In genomic region chr3:113783980-113784379, GRCh38 we compare ENCODE assay signal across 9 cellular contexts. TPM values are rescaled to one million over a fixed set of nuclear protein-coding genes. Genes with fewer than 3 reads are reported as not detected.
DNase-seq lines count a peak whose midpoint lies in the region; TF ChIP-seq lines count a peak whose summit lies in the region.
"Had no signal": no experiment of that assay in that cellular context is flagged by ENCODE, and none has a peak within 500 bp of the region (broad histone marks: within the 10 kb centered on the region; RNA-seq: fewer than 3 reads in every experiment).

No MANE protein-coding gene starts in this region.

- no peaks in the 10 kb centered on the region for H3K9me3 Mint-ChIP-seq in IgD-negative memory B cell
- H3K9me3 Mint-ChIP-seq in osteocyte (ENCODE audit: unreplicated experiment): no peaks in the 10 kb centered on the region
- no peaks in the 10 kb centered on the region for H3K9me3 Mint-ChIP-seq in Caco-2 (ENCODE audit: unreplicated experiment)

- DNase-seq in EL (peak; percentile 18), dermis microvascular lymphatic vessel endothelial cell (ENCODE audit: low read depth in 2 of 2) (peak; percentile 47 to 84), osteocyte (ENCODE audit: extremely low spot score, unreplicated experiment) (no peak), DMS79 (lab: John Stamatoyannopoulos, UW) (no peak), Caco-2 (no peak), NCI-H524 (lab: John Stamatoyannopoulos, UW) (no peak)
- DNase-seq in effector memory CD4-positive, alpha-beta T cell: no peak
- DNase-seq: activated CD8-positive, alpha-beta memory T cell treated with anti-CD3 and anti-CD28 coated beads for 24 hours had no signal

- no peak overlapping the region for H3K4me3 ChIP-seq in effector memory CD4-positive, alpha-beta T cell (ENCODE audit: insufficient read depth, low read depth, low read length, poor library complexity, severe bottlenecking)
- no peak overlapping the region for H3K4me3 ChIP-seq in Caco-2 (ENCODE audit: low read depth, low read length)

- H3K4me1 Mint-ChIP-seq in IgD-negative memory B cell: peaks cover 11 to 12% (median 12%) of the 10 kb centered on the region in 3 donors
- peaks cover 16% of the 10 kb centered on the region for H3K4me1 Mint-ChIP-seq in osteocyte (ENCODE audit: unreplicated experiment)
- peaks cover 7% of the 10 kb centered on the region for H3K4me1 Mint-ChIP-seq in Caco-2 (ENCODE audit: low read depth, unreplicated experiment)

- H3K9me3 ChIP-seq in effector memory CD4-positive, alpha-beta T cell (ENCODE audit: control insufficient read depth, low read length): no peaks in the 10 kb centered on the region
- 0 out of 2 replicates have a peak, but pooled peaks cover 3% of the 10 kb centered on the region for H3K9me3 ChIP-seq in Caco-2

- TF ChIP-seq CTCF in osteocyte (IDR thresholded peaks at IDR 0.05): no peak
- TF ChIP-seq CTCF in Caco-2 (IDR thresholded peaks at IDR 0.05; ENCODE audit: insufficient read depth in 1 of 2, low read depth in 1 of 2, low read length in 1 of 2, severe bottlenecking in 1 of 2, unreplicated experiment in 1 of 2): no peak

- CTCF ChIA-PET in Caco-2 (lab: Charles Lee): no interaction called here

- peaks cover 21% of the 10 kb centered on the region for H3K36me3 ChIP-seq in effector memory CD4-positive, alpha-beta T cell (ENCODE audit: control insufficient read depth, insufficient read depth, low read length)
- no peaks in the 10 kb centered on the region; the same call in none of the 2 replicates for H3K36me3 ChIP-seq in Caco-2 (ENCODE audit: control insufficient read depth, insufficient read depth, low read length)

- no peaks in the 10 kb centered on the region for H3K4me1 ChIP-seq in effector memory CD4-positive, alpha-beta T cell (ENCODE audit: control insufficient read depth, insufficient read depth, low read length, poor library complexity, severe bottlenecking)
- H3K4me1 ChIP-seq in Caco-2: peaks cover 8% of the 10 kb centered on the region; the same call in 1 of the 2 replicates

- intact Hi-C loops in Caco-2 (cut with micrococcal nuclease; ENCODE audit: unreplicated experiment): no loop called here

- H3K27ac ChIP-seq in effector memory CD4-positive, alpha-beta T cell (ENCODE audit: insufficient read depth, low read length, poor library complexity, severe bottlenecking): no peak overlapping the region

- BruUV-seq in Caco-2 (replicated peaks; lab: Mats Ljungman, UMichigan): no TSS peak

- H3K36me3 Mint-ChIP-seq in IgD-negative memory B cell (peaks cover 7% of the 10 kb centered on the region), osteocyte (ENCODE audit: unreplicated experiment) (peaks cover 20% of the 10 kb centered on the region), Caco-2 (ENCODE audit: insufficient read depth, unreplicated experiment) (peaks cover 21% of the 10 kb centered on the region)

- H3K27me3 ChIP-seq in effector memory CD4-positive, alpha-beta T cell (replicated peaks; ENCODE audit: control insufficient read depth, insufficient read depth, low read length, poor library complexity, severe bottlenecking): no peaks in the 10 kb centered on the region
- H3K27me3 ChIP-seq in Caco-2 (replicated peaks; ENCODE audit: control insufficient read depth, insufficient read depth, low read length): no peaks in the 10 kb centered on the region

- peak overlapping the region in 1 of 4 donors; percentile 58 for H3K4me3 Mint-ChIP-seq in IgD-negative memory B cell
- peak overlapping the region; percentile 43 for H3K4me3 Mint-ChIP-seq in osteocyte (ENCODE audit: unreplicated experiment)
- no peak overlapping the region for H3K4me3 Mint-ChIP-seq in Caco-2 (ENCODE audit: unreplicated experiment)

- H3K27ac Mint-ChIP-seq in IgD-negative memory B cell: peak overlapping the region; percentile 19 to 91 (median 64)
- H3K27ac Mint-ChIP-seq in osteocyte (ENCODE audit: unreplicated experiment): peak overlapping the region; percentile 99
- no peak overlapping the region for H3K27ac Mint-ChIP-seq in Caco-2 (ENCODE audit: unreplicated experiment)

- H3K27me3 Mint-ChIP-seq in IgD-negative memory B cell (no peaks in the 10 kb centered on the region), osteocyte (ENCODE audit: unreplicated experiment) (no peaks in the 10 kb centered on the region), Caco-2 (ENCODE audit: insufficient read depth, unreplicated experiment) (no peaks in the 10 kb centered on the region)

- POLR2A ChIA-PET in Caco-2 (lab: Charles Lee): no interaction called here

RNA-seq across cellular contexts. Expression of gene ATP6V1A, which starts 37.1 kb away (rescaled TPM):
- polyA plus RNA-seq in IgD-negative memory B cell: 26.7 TPM
- total RNA-seq in dermis microvascular lymphatic vessel endothelial cell (123 and 156 TPM in 2 replicates), osteocyte (73.7 and 84.7 TPM in 2 replicates), Caco-2 (2022) (93.0 and 96.4 TPM in 2 replicates)

RNA-seq across cellular contexts. Expression of gene NAA50, which starts 37.9 kb away (rescaled TPM):
- polyA plus RNA-seq in IgD-negative memory B cell: 104 TPM
- 174 and 187 TPM in 2 replicates for total RNA-seq in dermis microvascular lymphatic vessel endothelial cell
- total RNA-seq in osteocyte: 82.8 and 83.1 TPM in 2 replicates
- 182 and 188 TPM in 2 replicates for total RNA-seq in Caco-2 (2022)

RNA-seq across cellular contexts. Expression of gene GRAMD1C, which starts 54.6 kb away (rescaled TPM):
- 11.8 TPM for polyA plus RNA-seq in IgD-negative memory B cell
- total RNA-seq in dermis microvascular lymphatic vessel endothelial cell (16.6 and 20.9 TPM in 2 replicates), osteocyte (1.2 and 1.3 TPM in 2 replicates), Caco-2 (2022) (3.9 and 4.2 TPM in 2 replicates)

Comparison
In these comparisons a context has a peak if more than half of its experiments do, and no peak if none do; other contexts are left out.
1. DNase-seq: peak in EL (single experiment) and dermis microvascular lymphatic vessel endothelial cell (2 of 2); none in osteocyte (single experiment), DMS79 (single experiment), effector memory CD4-positive, alpha-beta T cell (0 of 3), Caco-2 (0 of 2) and NCI-H524 (0 of 2).